In genomic region chr11:2074266-2074825, GRCh38 we compare ENCODE assay signal across 13 cellular contexts.
DNase-seq lines count a peak whose midpoint lies in the region; ATAC-seq and TF ChIP-seq lines count a peak whose summit lies in the region.
"Had no signal": no experiment of that assay in that cellular context is flagged by ENCODE, and none has a peak within 500 bp of the region (broad histone marks: within the 10 kb centered on the region; RNA-seq: fewer than 3 reads in every experiment).

No MANE protein-coding gene starts in this region.

- H3F3A ChIP-seq in GM23338 (replicated peaks; ENCODE audit: low read depth): no peaks in the 10 kb centered on the region

- no peaks in the 10 kb centered on the region for H3K9me3 ChIP-seq in DND-41 (ENCODE audit: insufficient read depth, low read length, severe bottlenecking)
- H3K9me3 ChIP-seq in sigmoid colon: no peaks in the 10 kb centered on the region
- no peaks in the 10 kb centered on the region for H3K9me3 ChIP-seq in CD8-positive, alpha-beta T cell (ENCODE audit: low read length)
- H3K9me3 ChIP-seq: heart left ventricle, Peyer's patch had no signal

- H3K27ac ChIP-seq in DND-41 (ENCODE audit: low read length) (no peak overlapping the region), GM23338 (ENCODE audit: low read depth) (no peak overlapping the region), sigmoid colon (no peak overlapping the region)
- H3K27ac ChIP-seq in CD8-positive, alpha-beta T cell (ENCODE audit: low read depth, low read length): no peak overlapping the region
- H3K27ac ChIP-seq: heart left ventricle, Peyer's patch had no signal

- H3K4me2 ChIP-seq in DND-41 (ENCODE audit: insufficient read depth, low read length): no peak overlapping the region
- no peak overlapping the region for H3K4me2 ChIP-seq in GM23338

- no peaks in the 10 kb centered on the region for H3K36me3 ChIP-seq in DND-41 (ENCODE audit: insufficient read depth, low read length)
- H3K36me3 ChIP-seq in GM23338 (ENCODE audit: insufficient read depth): no peaks in the 10 kb centered on the region
- no peaks in the 10 kb centered on the region for H3K36me3 ChIP-seq in sigmoid colon
- H3K36me3 ChIP-seq in CD8-positive, alpha-beta T cell (ENCODE audit: insufficient read depth, low read length): no peaks in the 10 kb centered on the region
- H3K36me3 ChIP-seq: heart left ventricle, Peyer's patch had no signal

- no peak overlapping the region for H3K4me3 Mint-ChIP-seq in GM23338
- H3K4me3 Mint-ChIP-seq in activated naive CD8-positive, alpha-beta T cell treated with anti-CD3 and anti-CD28 coated beads, Interleukin-2, amount 50 U/mL, for 24 hours: no peak overlapping the region
- H3K4me3 Mint-ChIP-seq in CD8-positive, alpha-beta T cell: no peak overlapping the region

- no peaks in the 10 kb centered on the region for H4K20me1 ChIP-seq in DND-41 (ENCODE audit: insufficient read depth, low read length)
- H4K20me1 ChIP-seq in GM23338 (replicated peaks; ENCODE audit: insufficient read depth): no peaks in the 10 kb centered on the region

- no peak for ATAC-seq in DND-41 (ENCODE audit: insufficient read depth, low read depth)
- ATAC-seq in GM23338: peak; percentile 90
- no peak for ATAC-seq in activated naive CD8-positive, alpha-beta T cell treated with anti-CD3 and anti-CD28 coated beads, Interleukin-2, amount 50 U/mL, for 24 hours
- ATAC-seq in CD8-positive, alpha-beta T cell: no peak
- ATAC-seq: heart left ventricle had no signal

- in situ Hi-C loops in astrocyte of the cerebellum (cut with HindIII; ENCODE audit: low sequenced_read_pairs): no loop called here

- TF ChIP-seq EP300 in sigmoid colon (IDR thresholded peaks at IDR 0.05): no peak

- H3K27me3 Mint-ChIP-seq in GM23338 (ENCODE audit: insufficient read depth, low read depth, poor library complexity): peaks cover 16% of the 10 kb centered on the region
- peaks cover 30% of the 10 kb centered on the region for H3K27me3 Mint-ChIP-seq in activated naive CD8-positive, alpha-beta T cell treated with anti-CD3 and anti-CD28 coated beads, Interleukin-2, amount 50 U/mL, for 24 hours
- H3K27me3 Mint-ChIP-seq in CD8-positive, alpha-beta T cell (ENCODE audit: low read depth): peaks cover 17% of the 10 kb centered on the region

- peaks cover 4% of the 10 kb centered on the region; the same call in 2 of the 3 replicates for H3K4me1 Mint-ChIP-seq in GM23338
- peaks cover 30% of the 10 kb centered on the region for H3K4me1 Mint-ChIP-seq in activated naive CD8-positive, alpha-beta T cell treated with anti-CD3 and anti-CD28 coated beads, Interleukin-2, amount 50 U/mL, for 24 hours
- H3K4me1 Mint-ChIP-seq in CD8-positive, alpha-beta T cell (ENCODE audit: low read depth): peaks cover 4% of the 10 kb centered on the region

- no peaks in the 10 kb centered on the region for H3K9me3 Mint-ChIP-seq in GM23338
- no peaks in the 10 kb centered on the region for H3K9me3 Mint-ChIP-seq in activated naive CD8-positive, alpha-beta T cell treated with anti-CD3 and anti-CD28 coated beads, Interleukin-2, amount 50 U/mL, for 24 hours
- H3K9me3 Mint-ChIP-seq in CD8-positive, alpha-beta T cell: no peaks in the 10 kb centered on the region

- intact Hi-C loops in sigmoid colon (cut with DNase I): no loop called here
- intact Hi-C loops in CD8-positive, alpha-beta T cell (cut with DNase I, micrococcal nuclease): no loop called here

- peak; percentile 44 for TF ChIP-seq CTCF in DND-41 (IDR thresholded peaks at IDR 0.05; ENCODE audit: borderline replicate concordance, extremely low read depth, low read length, poor library complexity, severe bottlenecking)
- peak; percentile 71 to 77 for TF ChIP-seq CTCF in GM23338 (conservative IDR thresholded peaks at IDR 0.05; ENCODE audit: low read depth in 2 of 2)
- TF ChIP-seq CTCF in astrocyte of the cerebellum (IDR thresholded peaks at IDR 0.05; ENCODE audit: low read depth, low read length, missing control alignments): peak; percentile 13
- no peak for TF ChIP-seq CTCF in sigmoid colon (IDR thresholded peaks at IDR 0.05)
- no peak for TF ChIP-seq CTCF in CD8-positive, alpha-beta T cell (IDR thresholded peaks at IDR 0.05)

- H3K27ac Mint-ChIP-seq in GM23338: no peak overlapping the region
- H3K27ac Mint-ChIP-seq in activated naive CD8-positive, alpha-beta T cell treated with anti-CD3 and anti-CD28 coated beads, Interleukin-2, amount 50 U/mL, for 24 hours: no peak overlapping the region
- H3K27ac Mint-ChIP-seq in CD8-positive, alpha-beta T cell: no peak overlapping the region

- CTCF ChIA-PET in CD8-positive, alpha-beta T cell (lab: Charles Lee): interaction anchor here (0.6 kb wide), 1 partner anchor 442 kb away, joined by 3 read pairs; no protein-coding TSS in a partner anchor

- H3K36me3 Mint-ChIP-seq in GM23338 (ENCODE audit: low read depth): no peaks in the 10 kb centered on the region
- no peaks in the 10 kb centered on the region for H3K36me3 Mint-ChIP-seq in activated naive CD8-positive, alpha-beta T cell treated with anti-CD3 and anti-CD28 coated beads, Interleukin-2, amount 50 U/mL, for 24 hours (ENCODE audit: low read depth)
- H3K36me3 Mint-ChIP-seq in CD8-positive, alpha-beta T cell: no peaks in the 10 kb centered on the region

- H3K27me3 ChIP-seq in DND-41 (ENCODE audit: insufficient read depth, low read length, poor library complexity): no peaks in the 10 kb centered on the region
- no peaks in the 10 kb centered on the region for H3K27me3 ChIP-seq in GM23338 (ENCODE audit: insufficient read depth)
- peaks cover 0 to 28% (median 0%) of the 10 kb centered on the region in 3 donors for H3K27me3 ChIP-seq in sigmoid colon
- H3K27me3 ChIP-seq in CD8-positive, alpha-beta T cell (ENCODE audit: insufficient read depth, low read length): peaks cover 4% of the 10 kb centered on the region
- H3K27me3 ChIP-seq: Peyer's patch had no signal

- H3K4me3 ChIP-seq in DND-41 (ENCODE audit: low read depth in 1 of 2, low read length in 2 of 2) (no peak overlapping the region), GM23338 (no peak overlapping the region), astrocyte of the cerebellum (ENCODE audit: low read depth, low read length) (no peak overlapping the region), sigmoid colon (no peak overlapping the region)
- no peak overlapping the region for H3K4me3 ChIP-seq in CD8-positive, alpha-beta T cell (ENCODE audit: low read depth, low read length)
- H3K4me3 ChIP-seq: heart left ventricle, Peyer's patch had no signal

- H2AFZ ChIP-seq in DND-41 (ENCODE audit: low read depth, low read length) (no peak overlapping the region), GM23338 (peak overlapping the region; percentile 19; the same call in 1 of the 2 replicates)

- H3K9ac ChIP-seq in DND-41 (ENCODE audit: low read depth, low read length): no peak overlapping the region

- 62 to 63% methylated on average over 12 of the region's 12 CpGs for WGBS in sigmoid colon, 2 donors

- H3K79me2 ChIP-seq in DND-41 (ENCODE audit: insufficient read depth, low read length) (no peaks in the 10 kb centered on the region), GM23338 (replicated peaks; ENCODE audit: insufficient read depth) (no peaks in the 10 kb centered on the region)

- H3K4me1 ChIP-seq in DND-41 (ENCODE audit: insufficient read depth, low read length) (no peaks in the 10 kb centered on the region), GM23338 (ENCODE audit: insufficient read depth) (no peaks in the 10 kb centered on the region), sigmoid colon (no peaks in the 10 kb centered on the region)
- no peaks in the 10 kb centered on the region for H3K4me1 ChIP-seq in CD8-positive, alpha-beta T cell (ENCODE audit: insufficient read depth, low read length)
- H3K4me1 ChIP-seq: heart left ventricle, Peyer's patch had no signal

- POLR2A ChIA-PET in CD8-positive, alpha-beta T cell (lab: Charles Lee): no interaction called here

- DNase-seq in DND-41 (no peak), GM23338 (ENCODE audit: low spot score) (peak; percentile 87), astrocyte of the cerebellum (ENCODE audit: low read depth) (no peak), left kidney (ENCODE audit: low read depth, low spot score) (peak; percentile 29), DMS153 treated with DMSO at 0.1 percent for 48 hours (lab: John Stamatoyannopoulos, UW; ENCODE audit: unreplicated experiment) (no peak), sigmoid colon (no peak)
- DNase-seq in activated naive CD8-positive, alpha-beta T cell treated with anti-CD3 and anti-CD28 coated beads, Interleukin-2, amount 50 U/mL, for 24 hours: no peak
- DNase-seq in CD8-positive, alpha-beta T cell: no peak
- DNase-seq: NCI-H2029; stimulated activated CD4-positive, alpha-beta T cell treated with anti-CD3 and anti-CD28 coated beads, Interleukin-2, amount 100 ng/mL, for 24 hours; stimulated activated naive CD4-positive, alpha-beta T cell had no signal

- H3K9me2 ChIP-seq in GM23338 (ENCODE audit: insufficient read depth): no peaks in the 10 kb centered on the region

- TF ChIP-seq POLR2A in sigmoid colon (IDR thresholded peaks at IDR 0.05): no peak

TF ChIP-seq in GM23338, 12 proteins besides CTCF, POLR2A, EP300 and RAD21 (continues in another document):
- TF ChIP-seq REST (IDR thresholded peaks at IDR 0.05; ENCODE audit: unreplicated experiment): no peak

Comparison
In these comparisons a context has a peak if more than half of its experiments do, and no peak if none do; other contexts are left out.
1. DNase-seq: peak in GM23338 (single experiment) and left kidney (single experiment); none in DND-41 (single experiment), astrocyte of the cerebellum (single experiment), DMS153 treated with DMSO at 0.1 percent for 48 hours (single experiment), sigmoid colon (single experiment), activated naive CD8-positive, alpha-beta T cell treated with anti-CD3 and anti-CD28 coated beads, Interleukin-2, amount 50 U/mL, for 24 hours (single experiment) and CD8-positive, alpha-beta T cell (0 of 7).
2. CTCF ChIP-seq: peak in DND-41 (single experiment), GM23338 (2 of 2) and astrocyte of the cerebellum (single experiment); none in sigmoid colon (0 of 4) and CD8-positive, alpha-beta T cell (single experiment).